ENCODE assay signal across 8 cellular contexts in the genomic region with DNA sequence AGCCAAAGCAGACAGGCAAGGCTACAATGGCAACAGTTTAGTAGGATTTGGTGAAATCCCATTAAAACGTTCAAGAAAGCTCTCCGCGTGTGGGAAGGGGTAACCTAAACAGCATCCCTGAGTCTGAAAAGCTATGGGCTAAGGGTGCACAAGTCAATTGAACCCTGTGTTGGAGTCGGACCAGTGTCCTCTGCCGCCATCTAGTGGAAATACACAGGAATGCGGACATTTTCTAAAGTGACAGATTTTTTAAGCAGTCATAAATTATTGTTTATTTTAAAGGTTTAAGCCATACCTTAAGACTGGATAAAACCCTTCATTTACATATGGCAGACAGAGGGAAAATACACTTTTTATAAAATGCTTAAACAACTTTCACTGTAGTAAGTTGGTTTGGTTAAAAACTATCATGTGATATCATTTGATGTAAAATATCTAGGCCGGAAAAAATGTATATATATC. TPM values are rescaled to one million over a fixed set of nuclear protein-coding genes. Genes with fewer than 3 reads are reported as not detected.
DNase-seq lines count a peak whose midpoint lies in the region; ATAC-seq and TF ChIP-seq lines count a peak whose summit lies in the region.

No MANE protein-coding gene starts in this region.

- no peak overlapping the region for H3K4me3 ChIP-seq in mucosa of descending colon

- H3K36me3 ChIP-seq in mucosa of descending colon (ENCODE audit: low read depth): no peaks in the 10 kb centered on the region

- no peaks in the 10 kb centered on the region for H3K4me1 ChIP-seq in mucosa of descending colon (ENCODE audit: low read depth)

- H3K27ac Mint-ChIP-seq in effector memory CD8-positive, alpha-beta T cell: no peak overlapping the region

- no peaks in the 10 kb centered on the region for H3K9me3 Mint-ChIP-seq in effector memory CD8-positive, alpha-beta T cell

- no peaks in the 10 kb centered on the region for H3K4me1 Mint-ChIP-seq in effector memory CD8-positive, alpha-beta T cell (ENCODE audit: low read depth in 2 of 2)

- peaks cover 4% of the 10 kb centered on the region for H3K36me3 Mint-ChIP-seq in effector memory CD8-positive, alpha-beta T cell (ENCODE audit: insufficient read depth)

- peak; percentile 56 for TF ChIP-seq CTCF in mucosa of descending colon (IDR thresholded peaks at IDR 0.05)

- intact Hi-C loops in mucosa of descending colon (cut with DNase I, micrococcal nuclease): no loop called here

- H3K9me3 ChIP-seq in mucosa of descending colon: no peaks in the 10 kb centered on the region

- peak; percentile 73 for ATAC-seq in effector memory CD8-positive, alpha-beta T cell (replicated peaks)
- peak; percentile 73 for ATAC-seq in mucosa of descending colon

- H3K27me3 Mint-ChIP-seq in effector memory CD8-positive, alpha-beta T cell: no peaks in the 10 kb centered on the region

- no peak overlapping the region for H3K4me3 Mint-ChIP-seq in effector memory CD8-positive, alpha-beta T cell

- DNase-seq in AG08396 (ENCODE audit: low spot score) (peak; percentile 61), GM19238 (ENCODE audit: insufficient read length, low spot score) (peak; percentile 26), NCI-H526 (lab: John Stamatoyannopoulos, UW) (peak; percentile 32 to 82), mucosa of descending colon (peak in 1 of 3 donors; percentile 60), stromal cell of bone marrow (ENCODE audit: low read depth) (peak; percentile 25), T1000 (lab: John Stamatoyannopoulos, UW) (no peak)
- peak; percentile 8 to 61 for DNase-seq in activated CD4-positive, alpha-beta T cell treated with anti-CD3 and anti-CD28 coated beads, Interleukin-2, amount 50 U/mL, for 24 hours (ENCODE audit: low read depth in 1 of 2, low spot score in 1 of 2)
- peak; percentile 50 to 55 (median 52) for DNase-seq in effector memory CD8-positive, alpha-beta T cell

RNA-seq across cellular contexts. Expression of a gene that starts 26.5 kb away (rescaled TPM):
- 100 to 1,000 TPM in 1 of 3 donors, 10 to 100 TPM in 2; 72.5 to 111 (median 85.6) TPM for total RNA-seq in mucosa of descending colon
